In the genomic region with DNA sequence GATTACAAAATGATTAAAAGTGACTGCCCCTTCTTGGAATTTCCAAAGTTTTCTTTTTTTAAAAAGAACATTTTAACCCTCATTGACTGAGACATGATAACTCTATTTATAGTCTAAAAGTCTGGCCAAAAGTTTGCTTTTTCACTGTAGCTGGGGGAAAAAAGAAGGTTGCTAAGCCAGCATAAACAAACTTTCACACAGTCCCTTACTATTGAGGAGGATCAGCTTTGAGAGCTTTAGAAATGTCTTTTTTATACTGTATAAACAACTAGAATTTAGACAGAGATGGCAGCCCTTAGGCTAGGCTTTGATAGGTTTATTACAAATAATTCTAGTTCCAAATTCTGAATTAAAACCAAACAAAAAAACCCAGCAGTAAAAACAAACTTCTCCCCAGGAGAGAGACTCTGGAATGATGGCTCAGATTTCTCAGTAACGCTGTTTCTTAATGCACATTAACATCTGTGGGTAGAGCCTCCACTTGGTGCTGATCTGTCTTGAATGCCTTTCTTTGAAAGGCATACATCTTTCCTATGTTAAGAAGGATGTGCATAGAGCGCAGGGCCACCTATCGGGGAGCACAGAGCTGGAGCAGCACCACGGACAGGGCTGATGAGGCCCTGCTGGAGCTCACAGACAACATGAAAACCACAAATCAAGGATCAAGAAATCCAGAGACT, we compare ENCODE assay signal across 1 cellular context.
TF ChIP-seq lines count a peak whose summit lies in the region.

No MANE protein-coding gene starts in this region.

TF ChIP-seq in GM23338, 12 proteins besides CTCF, POLR2A, EP300 and RAD21 (continued from another document):
- TF ChIP-seq, protein P1, sequence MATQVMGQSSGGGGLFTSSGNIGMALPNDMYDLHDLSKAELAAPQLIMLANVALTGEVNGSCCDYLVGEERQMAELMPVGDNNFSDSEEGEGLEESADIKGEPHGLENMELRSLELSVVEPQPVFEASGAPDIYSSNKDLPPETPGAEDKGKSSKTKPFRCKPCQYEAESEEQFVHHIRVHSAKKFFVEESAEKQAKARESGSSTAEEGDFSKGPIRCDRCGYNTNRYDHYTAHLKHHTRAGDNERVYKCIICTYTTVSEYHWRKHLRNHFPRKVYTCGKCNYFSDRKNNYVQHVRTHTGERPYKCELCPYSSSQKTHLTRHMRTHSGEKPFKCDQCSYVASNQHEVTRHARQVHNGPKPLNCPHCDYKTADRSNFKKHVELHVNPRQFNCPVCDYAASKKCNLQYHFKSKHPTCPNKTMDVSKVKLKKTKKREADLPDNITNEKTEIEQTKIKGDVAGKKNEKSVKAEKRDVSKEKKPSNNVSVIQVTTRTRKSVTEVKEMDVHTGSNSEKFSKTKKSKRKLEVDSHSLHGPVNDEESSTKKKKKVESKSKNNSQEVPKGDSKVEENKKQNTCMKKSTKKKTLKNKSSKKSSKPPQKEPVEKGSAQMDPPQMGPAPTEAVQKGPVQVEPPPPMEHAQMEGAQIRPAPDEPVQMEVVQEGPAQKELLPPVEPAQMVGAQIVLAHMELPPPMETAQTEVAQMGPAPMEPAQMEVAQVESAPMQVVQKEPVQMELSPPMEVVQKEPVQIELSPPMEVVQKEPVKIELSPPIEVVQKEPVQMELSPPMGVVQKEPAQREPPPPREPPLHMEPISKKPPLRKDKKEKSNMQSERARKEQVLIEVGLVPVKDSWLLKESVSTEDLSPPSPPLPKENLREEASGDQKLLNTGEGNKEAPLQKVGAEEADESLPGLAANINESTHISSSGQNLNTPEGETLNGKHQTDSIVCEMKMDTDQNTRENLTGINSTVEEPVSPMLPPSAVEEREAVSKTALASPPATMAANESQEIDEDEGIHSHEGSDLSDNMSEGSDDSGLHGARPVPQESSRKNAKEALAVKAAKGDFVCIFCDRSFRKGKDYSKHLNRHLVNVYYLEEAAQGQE (IDR thresholded peaks at IDR 0.05; ENCODE audit: unreplicated experiment): peak; percentile 81
